1 cellular context compared by ENCODE assay signal in genomic region chr4:84583871-84584373, GRCh38.
TF ChIP-seq lines count a peak whose summit lies in the region.

No MANE protein-coding gene starts in this region.

TF ChIP-seq in A549, 52 proteins besides CTCF, POLR2A, EP300 and RAD21 (continued from another document):
- no peak for TF ChIP-seq MYC (IDR thresholded peaks at IDR 0.05; ENCODE audit: borderline replicate concordance, low read length)
- TF ChIP-seq CEBPB (IDR thresholded peaks at IDR 0.05) = no peak
